In genomic region chr2:44833123-44834069, GRCh38 we compare ENCODE assay signal across 11 cellular contexts.
DNase-seq lines count a peak whose midpoint lies in the region; ATAC-seq and TF ChIP-seq lines count a peak whose summit lies in the region.
"Had no signal": no experiment of that assay in that cellular context is flagged by ENCODE, and none has a peak within 500 bp of the region (broad histone marks: within the 10 kb centered on the region; RNA-seq: fewer than 3 reads in every experiment).

No MANE protein-coding gene starts in this region.

- H3K4me1 Mint-ChIP-seq in activated naive CD8-positive, alpha-beta T cell treated with anti-CD3 and anti-CD28 coated beads for 36 hours, result peaks cover 7% of the 10 kb centered on the region

- ATAC-seq in GM19452 (IDR thresholded peaks at IDR 0.05; ENCODE audit: unreplicated experiment) (peak; percentile 52), HG03097 (IDR thresholded peaks at IDR 0.05; ENCODE audit: low FRiP score, unreplicated experiment) (peak; percentile 59)

- DNase-seq in GM06990 (ENCODE audit: extremely low read depth, insufficient read length), result peak; percentile 73
- DNase-seq in activated naive CD8-positive, alpha-beta T cell treated with anti-CD3 and anti-CD28 coated beads for 36 hours, result no peak
- DNase-seq in stimulated activated CD4-positive, alpha-beta T cell treated with anti-CD3 and anti-CD28 coated beads, Interleukin-12 subunit alpha, Interleukin-12 subunit beta, amount 100 ng/mL, for 4 hours, result no peak
- no peak for DNase-seq in HuH-7 (ENCODE audit: low spot score)
- DNase-seq in A172 (ENCODE audit: low spot score), result no peak
- DNase-seq in epidermal melanocyte (ENCODE audit: insufficient read length, low spot score), result no peak
- DNase-seq: NCI-H2081; stimulated activated CD4-positive, alpha-beta T cell treated with anti-CD3 and anti-CD28 coated beads, Interleukin-4, amount 100 ng/mL, for 4 hours had no signal

- H3K27ac Mint-ChIP-seq in activated naive CD8-positive, alpha-beta T cell treated with anti-CD3 and anti-CD28 coated beads for 36 hours, result peak overlapping the region; percentile 80
- H3K27ac Mint-ChIP-seq: activated naive CD8-positive, alpha-beta T cell had no signal

- no peak overlapping the region for H3K4me3 ChIP-seq in GM06990 (replicated peaks; ENCODE audit: low read depth, low read length)

- no peak for TF ChIP-seq CTCF in GM06990 (IDR thresholded peaks at IDR 0.05; ENCODE audit: insufficient read depth, low read length, poor library complexity, severe bottlenecking)

- no peaks in the 10 kb centered on the region for H3K27me3 Mint-ChIP-seq in activated naive CD8-positive, alpha-beta T cell treated with anti-CD3 and anti-CD28 coated beads for 36 hours
- H3K27me3 Mint-ChIP-seq: activated naive CD8-positive, alpha-beta T cell had no signal

- peaks cover 5% of the 10 kb centered on the region for H3K9me3 Mint-ChIP-seq in activated naive CD8-positive, alpha-beta T cell treated with anti-CD3 and anti-CD28 coated beads for 36 hours

- H3K4me3 Mint-ChIP-seq in activated naive CD8-positive, alpha-beta T cell treated with anti-CD3 and anti-CD28 coated beads for 36 hours, result no peak overlapping the region
- H3K4me3 Mint-ChIP-seq: activated naive CD8-positive, alpha-beta T cell had no signal

- no peaks in the 10 kb centered on the region for H3K36me3 Mint-ChIP-seq in activated naive CD8-positive, alpha-beta T cell treated with anti-CD3 and anti-CD28 coated beads for 36 hours
- H3K36me3 Mint-ChIP-seq: activated naive CD8-positive, alpha-beta T cell had no signal

- no peaks in the 10 kb centered on the region for H3K36me3 ChIP-seq in GM06990 (ENCODE audit: control insufficient read depth, insufficient read depth, low read length)

- no peaks in the 10 kb centered on the region for H3K27me3 ChIP-seq in GM06990 (replicated peaks; ENCODE audit: control insufficient read depth, insufficient read depth, low read length)
